Comparison of ENCODE assay signal across 8 cellular contexts in genomic region chr11:12110201-12110713, GRCh38. TPM values are rescaled to one million over a fixed set of nuclear protein-coding genes. Genes with fewer than 3 reads are reported as not detected.
DNase-seq lines count a peak whose midpoint lies in the region; ATAC-seq and TF ChIP-seq lines count a peak whose summit lies in the region.

Gene MICAL2 (plus strand): TSS chr11:12110590. CDS start chr11:12162156, 51,566 bp downstream.

- 1% methylated on average over 14 to 40 of the region's 56 CpGs for WGBS in lower leg skin, 2 donors

- intact Hi-C loops in dorsolateral prefrontal cortex (cut with DNase I) (loop anchor here in 1 of 2 donors (10.0 kb wide), 1 partner anchor 125 kb away; no protein-coding TSS in a partner anchor), lower leg skin (cut with DNase I; ENCODE audit: low total_unique reads) (no loop called here)

- TF ChIP-seq CTCF in BJ (IDR thresholded peaks at IDR 0.05; ENCODE audit: insufficient read depth, low read depth, low read length): no peak
- peak in 21 of 56 donors; percentile 9 to 46 (median 28) for TF ChIP-seq CTCF in dorsolateral prefrontal cortex (IDR thresholded peaks at IDR 0.05 in 54 of 56, conservative IDR thresholded peaks at IDR 0.05 in 2 of 56; ENCODE audit: low read depth in 1 of 56, partially characterized antibody in 56 of 56)
- no peak for TF ChIP-seq CTCF in lower leg skin (IDR thresholded peaks at IDR 0.05)

- no peak for TF ChIP-seq POLR2A in lower leg skin (IDR thresholded peaks at IDR 0.05)

- peak within 1 kb of the TSS; percentile 97 for H3K27ac Mint-ChIP-seq in activated CD4-positive, alpha-beta memory T cell treated with anti-CD3 and anti-CD28 coated beads, Interleukin-2, amount 10 ng/mL, durations not matched to agents 7 days and 5 days

- no peaks in the 10 kb centered on the region for H3K9me3 Mint-ChIP-seq in activated CD4-positive, alpha-beta memory T cell treated with anti-CD3 and anti-CD28 coated beads, Interleukin-2, amount 10 ng/mL, durations not matched to agents 7 days and 5 days

- peak; percentile 95 for ATAC-seq in GM19372 (IDR thresholded peaks at IDR 0.05; ENCODE audit: low read depth, unreplicated experiment)
- ATAC-seq in HG03520 (IDR thresholded peaks at IDR 0.05; ENCODE audit: unreplicated experiment): peak; percentile 95

- CTCF ChIA-PET in BJ (lab: Yijun Ruan, JAX): interaction anchor here (1.1 kb wide), 1 partner anchor 24 kb away, joined by 3 read pairs; no protein-coding TSS in a partner anchor
- CTCF ChIA-PET in activated CD4-positive, alpha-beta memory T cell treated with anti-CD3 and anti-CD28 coated beads, Interleukin-2, amount 10 ng/mL, durations not matched to agents 7 days and 5 days (lab: Charles Lee): interaction anchor here (1.0 to 2.2 kb wide), 7 partner anchors 11 to 125 kb away, joined by 3 to 11 read pairs (median 5); no protein-coding TSS in a partner anchor

- peaks cover 63% of the 10 kb centered on the region for H3K4me1 Mint-ChIP-seq in activated CD4-positive, alpha-beta memory T cell treated with anti-CD3 and anti-CD28 coated beads, Interleukin-2, amount 10 ng/mL, durations not matched to agents 7 days and 5 days

- POLR2A ChIA-PET in BJ (lab: Charles Lee): interaction anchor here (0.8 to 1.0 kb wide), 2 partner anchors 9 to 21 kb away, joined by 3 to 6 read pairs; no protein-coding TSS in a partner anchor
- POLR2A ChIA-PET in activated CD4-positive, alpha-beta memory T cell treated with anti-CD3 and anti-CD28 coated beads, Interleukin-2, amount 10 ng/mL, durations not matched to agents 7 days and 5 days (lab: Charles Lee): interaction anchor here (0.7 to 6.5 kb wide), 21 partner anchors 11 to 129 kb away, joined by 3 to 117 read pairs (median 5); no protein-coding TSS in a partner anchor

- H3K4me3 ChIP-seq in BJ (ENCODE audit: low read depth, low read length): peak within 1 kb of the TSS; percentile 73
- peak within 1 kb of the TSS; percentile 64 to 90 (median 80) for H3K4me3 ChIP-seq in dorsolateral prefrontal cortex
- H3K4me3 ChIP-seq in lower leg skin (ENCODE audit: low read depth, poor library complexity, severe bottlenecking): peak within 1 kb of the TSS; percentile 55

- H3K4me3 Mint-ChIP-seq in activated CD4-positive, alpha-beta memory T cell treated with anti-CD3 and anti-CD28 coated beads, Interleukin-2, amount 10 ng/mL, durations not matched to agents 7 days and 5 days: peak within 1 kb of the TSS; percentile 82

- no peak for DNase-seq in BJ (ENCODE audit: low read depth)
- DNase-seq in NCI-H748 (lab: John Stamatoyannopoulos, UW; ENCODE audit: unreplicated experiment): peak; percentile 95
- peak; percentile 89 for DNase-seq in activated CD4-positive, alpha-beta memory T cell treated with anti-CD3 and anti-CD28 coated beads, Interleukin-2, amount 10 ng/mL, durations not matched to agents 7 days and 5 days
- DNase-seq in dorsolateral prefrontal cortex: peak; percentile 68 to 94 (median 86)
- DNase-seq in lower leg skin (ENCODE audit: low spot score in 2 of 2): peak; percentile 83 to 97
- DNase-seq in stimulated activated CD4-positive, alpha-beta T cell treated with anti-CD3 and anti-CD28 coated beads, Interleukin-4, amount 100 ng/mL, for 4 hours: peak; percentile 80 to 85

- no peaks in the 10 kb centered on the region for H3K27me3 ChIP-seq in BJ (ENCODE audit: control insufficient read depth, insufficient read depth, low read length)
- no peaks in the 10 kb centered on the region for H3K27me3 ChIP-seq in dorsolateral prefrontal cortex

- no peaks in the 10 kb centered on the region for H3K27me3 Mint-ChIP-seq in activated CD4-positive, alpha-beta memory T cell treated with anti-CD3 and anti-CD28 coated beads, Interleukin-2, amount 10 ng/mL, durations not matched to agents 7 days and 5 days

- no peaks in the 10 kb centered on the region for H3K36me3 ChIP-seq in BJ (ENCODE audit: control insufficient read depth, insufficient read depth, low read length)

- H3K36me3 Mint-ChIP-seq in activated CD4-positive, alpha-beta memory T cell treated with anti-CD3 and anti-CD28 coated beads, Interleukin-2, amount 10 ng/mL, durations not matched to agents 7 days and 5 days (ENCODE audit: low read depth): peaks cover 10% of the 10 kb centered on the region

- H3K27ac ChIP-seq in dorsolateral prefrontal cortex: peak within 1 kb of the TSS in 57 of 59 donors; percentile 2 to 91 (median 77)

RNA-seq across cellular contexts. Expression of gene MICAL2, which starts in this region (rescaled TPM):
- polyA plus RNA-seq in BJ (2011; rRNA removed): 114 and 135 TPM in 2 replicates
- polyA minus RNA-seq in BJ (2011; rRNA and poly(A)+ RNA removed): 200 and 221 TPM in 2 replicates
- total RNA-seq in activated CD4-positive, alpha-beta memory T cell treated with anti-CD3 and anti-CD28 coated beads, Interleukin-2, amount 10 ng/mL, durations not matched to agents 7 days and 5 days: 100 to 1,000 TPM; 135 to 143 TPM
- 100 to 1,000 TPM; 104 to 402 (median 289) TPM for total RNA-seq in dorsolateral prefrontal cortex
- 100 to 1,000 TPM; 117 to 238 (median 145) TPM for total RNA-seq in lower leg skin
